In the genomic region with DNA sequence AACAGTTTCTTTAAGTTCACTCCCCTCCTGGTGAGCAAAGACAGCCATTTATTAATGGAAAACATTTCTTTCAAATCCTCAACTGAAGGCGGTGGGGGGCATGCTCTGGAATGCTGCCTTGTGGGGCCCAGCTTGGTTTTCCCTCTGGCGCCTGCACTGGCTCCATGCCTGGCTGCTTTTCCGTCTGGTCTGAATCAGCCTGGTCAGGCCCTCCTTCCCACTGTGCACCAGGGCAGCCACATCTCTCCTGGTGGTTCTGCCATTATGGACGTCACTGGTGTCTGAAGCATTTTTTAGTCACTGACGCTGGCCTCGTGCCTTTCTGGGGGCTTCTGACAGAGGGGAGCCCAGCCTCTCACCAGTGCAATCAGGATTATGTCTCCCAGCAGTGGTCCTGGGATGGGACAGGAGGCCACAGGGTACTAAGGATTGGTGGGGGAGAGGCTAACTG, we compare ENCODE assay signal across 13 cellular contexts. TPM values are rescaled to one million over a fixed set of nuclear protein-coding genes. Genes with fewer than 3 reads are reported as not detected.
A peak's percentile ranks its signal among the peaks of the same experiment; 100 is the strongest.
DNase-seq lines count a peak whose midpoint lies in the region; TF ChIP-seq lines count a peak whose summit lies in the region.
"Had no signal": no experiment of that assay in that cellular context is flagged by ENCODE, and none has a peak within 500 bp of the region (broad histone marks: within the 10 kb centered on the region; RNA-seq: fewer than 3 reads in every experiment).

No MANE protein-coding gene starts in this region.

- no TSS peak for BruUV-seq in Calu3 (replicated peaks; lab: Mats Ljungman, UMichigan)

- H3K4me3 ChIP-seq in SK-N-MC (peak overlapping the region; percentile 18; the same call in 1 of the 2 replicates), testis (no peak overlapping the region)
- H3K4me3 ChIP-seq: coronary artery, uterus had no signal

- H3K27ac ChIP-seq in SK-N-MC (peak overlapping the region; percentile 74), testis (no peak overlapping the region)
- H3K27ac ChIP-seq: coronary artery, uterus had no signal

- CTCF ChIA-PET in Calu3 (lab: Charles Lee): no interaction called here

- no peaks in the 10 kb centered on the region for H3K4me1 ChIP-seq in testis
- H3K4me1 ChIP-seq: uterus had no signal

- DNase-seq in EH (ENCODE audit: low read depth): peak; percentile 84
- no peak for DNase-seq in SK-N-MC (ENCODE audit: low read depth, low spot score)
- peak; percentile 68 for DNase-seq in fibroblast of peridontal ligament (ENCODE audit: extremely low read depth)
- peak; percentile 93 for DNase-seq in osteocyte (ENCODE audit: extremely low spot score, unreplicated experiment)
- DNase-seq in NCI-H187 treated with DMSO at 0.1 percent for 48 hours (lab: John Stamatoyannopoulos, UW): no peak
- no peak for DNase-seq in Calu3
- DNase-seq in CD14-positive monocyte (ENCODE audit: low spot score): no peak
- no peak for DNase-seq in testis
- DNase-seq: activated CD4-positive, alpha-beta T cell treated with anti-CD3 and anti-CD28 coated beads for 48 hours; CD4-positive, alpha-beta memory T cell; glutamatergic neuron; uterus had no signal

- 76 to 83% methylated on average over 6 of the region's 6 CpGs for WGBS in testis, 2 donors

- no peaks in the 10 kb centered on the region for H3K9me3 ChIP-seq in SK-N-MC (ENCODE audit: low read depth, low read length)
- H3K9me3 ChIP-seq in testis: no peaks in the 10 kb centered on the region
- H3K9me3 ChIP-seq: uterus had no signal

- H3K27me3 Mint-ChIP-seq in osteocyte (ENCODE audit: unreplicated experiment) (peaks cover 10% of the 10 kb centered on the region), Calu3 (ENCODE audit: unreplicated experiment) (peaks cover 44% of the 10 kb centered on the region), CD14-positive monocyte (ENCODE audit: low read depth in 3 of 3) (peaks cover 5 to 8% (median 6%) of the 10 kb centered on the region in 3 donors)

- peaks cover 21% of the 10 kb centered on the region for H3K4me1 Mint-ChIP-seq in osteocyte (ENCODE audit: unreplicated experiment)
- H3K4me1 Mint-ChIP-seq in Calu3 (ENCODE audit: low read depth, unreplicated experiment): no peaks in the 10 kb centered on the region
- no peaks in the 10 kb centered on the region for H3K4me1 Mint-ChIP-seq in CD14-positive monocyte
- H3K4me1 Mint-ChIP-seq: CD4-positive, alpha-beta memory T cell had no signal

- no peak overlapping the region for H3K4me3 Mint-ChIP-seq in osteocyte (ENCODE audit: unreplicated experiment)
- no peak overlapping the region for H3K4me3 Mint-ChIP-seq in Calu3 (ENCODE audit: low read depth, unreplicated experiment)
- H3K4me3 Mint-ChIP-seq in CD14-positive monocyte: no peak overlapping the region
- H3K4me3 Mint-ChIP-seq: CD4-positive, alpha-beta memory T cell had no signal

- H3K27ac Mint-ChIP-seq in osteocyte (ENCODE audit: unreplicated experiment) (peak overlapping the region; percentile 93), Calu3 (ENCODE audit: unreplicated experiment) (no peak overlapping the region), CD14-positive monocyte (no peak overlapping the region)
- H3K27ac Mint-ChIP-seq: CD4-positive, alpha-beta memory T cell had no signal

- no peak overlapping the region for H3K9ac ChIP-seq in SK-N-MC (ENCODE audit: insufficient read length)

- TF ChIP-seq CTCF in osteocyte (IDR thresholded peaks at IDR 0.05) (no peak), Calu3 (IDR thresholded peaks at IDR 0.05; ENCODE audit: unreplicated experiment) (no peak), CD14-positive monocyte (IDR thresholded peaks at IDR 0.05) (no peak), testis (IDR thresholded peaks at IDR 0.05) (no peak)

- H3K9me3 Mint-ChIP-seq in osteocyte (ENCODE audit: unreplicated experiment) (peaks cover 5% of the 10 kb centered on the region), Calu3 (ENCODE audit: low read depth, unreplicated experiment) (no peaks in the 10 kb centered on the region), CD14-positive monocyte (peaks cover 2 to 10% (median 5%) of the 10 kb centered on the region in 7 donors)

- H3K36me3 ChIP-seq in SK-N-MC (ENCODE audit: insufficient read depth, low read length) (no peaks in the 10 kb centered on the region), testis (ENCODE audit: low read depth, missing control alignments) (no peaks in the 10 kb centered on the region)
- H3K36me3 ChIP-seq: uterus had no signal

- H3K36me3 Mint-ChIP-seq in osteocyte (ENCODE audit: unreplicated experiment) (no peaks in the 10 kb centered on the region), Calu3 (ENCODE audit: insufficient read depth, unreplicated experiment) (no peaks in the 10 kb centered on the region), CD14-positive monocyte (no peaks in the 10 kb centered on the region)

- no peak for TF ChIP-seq POLR2A in testis (IDR thresholded peaks at IDR 0.05)

- intact Hi-C loops in Calu3 (cut with micrococcal nuclease; ENCODE audit: unreplicated experiment): no loop called here
- intact Hi-C loops in CD14-positive monocyte (cut with micrococcal nuclease): no loop called here
- intact Hi-C loops in testis (cut with DNase I; ENCODE audit: low total_unique reads): no loop called here

- H3K27me3 ChIP-seq in testis: no peaks in the 10 kb centered on the region
- H3K27me3 ChIP-seq: uterus had no signal

RNA-seq across cellular contexts. Expression of a gene that starts 57.6 kb away (rescaled TPM):
- total RNA-seq in osteocyte (98.5 and 105 TPM in 2 replicates), Calu3 (2022) (187 and 207 TPM in 2 replicates), testis (10 to 100 TPM; 76.7 to 94.5 TPM)
- polyA plus RNA-seq in CD14-positive monocyte (100 to 1,000 TPM in 1 of 2 donors, 10 to 100 TPM in 1; 92.6 to 105 TPM), testis (ENCODE audit: insufficient read depth, low read depth, low replicate concordance) (72.3 TPM)

Comparison
In these comparisons a context has a peak if more than half of its experiments do, and no peak if none do; other contexts are left out.
1. DNase-seq: peak in EH (single experiment), fibroblast of peridontal ligament (single experiment) and osteocyte (single experiment); none in SK-N-MC (single experiment), NCI-H187 treated with DMSO at 0.1 percent for 48 hours (single experiment), Calu3 (single experiment), CD14-positive monocyte (single experiment) and testis (single experiment).